ENCODE assay signal across 8 cellular contexts in the genomic region with DNA sequence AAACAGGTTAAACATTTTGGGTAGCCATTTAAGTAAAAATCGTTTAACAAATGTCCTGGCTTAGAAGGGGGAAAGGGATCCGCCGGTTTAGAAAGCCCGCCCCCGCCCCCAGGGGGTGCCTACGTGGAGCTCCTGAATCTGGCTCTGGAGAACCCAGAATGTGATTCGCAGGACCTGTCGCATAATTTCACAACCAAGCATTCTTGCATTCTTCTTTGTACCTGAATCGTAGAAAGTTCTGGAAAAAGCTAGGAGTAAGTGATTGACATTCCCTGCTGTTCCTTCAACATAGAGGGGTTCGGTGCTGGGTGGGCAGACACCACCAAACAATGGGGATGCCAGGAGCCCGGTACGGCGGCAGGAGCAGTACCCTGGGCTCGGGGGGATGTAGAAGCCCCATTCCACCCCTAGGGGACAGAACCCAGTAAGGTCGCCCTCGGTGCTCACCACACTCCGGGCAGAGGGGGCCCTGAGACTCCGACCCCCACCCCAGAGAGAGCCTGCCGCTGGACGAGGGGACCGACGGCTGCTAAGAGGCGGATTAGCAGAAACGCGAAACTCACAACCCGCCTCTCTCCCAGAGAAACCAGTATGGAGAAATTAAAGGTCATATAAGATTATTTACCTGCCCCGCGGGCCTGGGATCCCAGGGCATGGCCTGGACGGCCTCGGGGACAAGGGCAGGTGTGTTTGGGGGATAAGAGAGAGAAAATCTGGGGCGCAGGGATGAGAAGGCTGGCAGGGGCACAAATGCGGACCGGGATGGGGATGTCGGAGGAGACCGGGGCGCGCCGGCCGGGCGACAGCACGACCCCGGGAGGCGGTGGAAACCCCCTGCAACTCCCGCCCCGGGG. TPM values are rescaled to one million over a fixed set of nuclear protein-coding genes. Genes with fewer than 3 reads are reported as not detected.
DNase-seq lines count a peak whose midpoint lies in the region; ATAC-seq and TF ChIP-seq lines count a peak whose summit lies in the region.

No MANE protein-coding gene starts in this region.

- WGBS in neuronal stem cell (ENCODE audit: extremely low coverage in 2 of 2, insufficient read length in 2 of 2, insufficient replicate concordance in 1 of 2), 2 donors: no CpG with 5 or more reads among the region's 45 CpGs

- H3K4me3 ChIP-seq in HUES6 (ENCODE audit: low read depth, low read length): peak overlapping the region; percentile 77
- peak overlapping the region; percentile 74 for H3K4me3 ChIP-seq in fibroblast of the aortic adventitia (ENCODE audit: low read depth, low read length)
- peak overlapping the region; percentile 86 to 89 for H3K4me3 ChIP-seq in neuronal stem cell (ENCODE audit: low read length in 2 of 2)

- peak overlapping the region; percentile 94 for H3K18ac ChIP-seq in neuronal stem cell (ENCODE audit: low read length)

- peak overlapping the region; percentile 73 for H3K27ac ChIP-seq in HUES6 (ENCODE audit: low read depth, low read length)
- H3K27ac ChIP-seq in neuronal stem cell (replicated peaks; ENCODE audit: low read length): peak overlapping the region; percentile 84

- peak overlapping the region; percentile 64 for H3K4me2 ChIP-seq in neuronal stem cell (ENCODE audit: insufficient read depth, low read length, poor library complexity, severe bottlenecking)

- H2BK12ac ChIP-seq in neuronal stem cell (ENCODE audit: low read length): no peak overlapping the region

- H2BK15ac ChIP-seq in neuronal stem cell (ENCODE audit: low read length): no peak overlapping the region

- peak overlapping the region; percentile 79 for H3K9ac ChIP-seq in HUES6 (ENCODE audit: low read length)
- H3K9ac ChIP-seq in neuronal stem cell (ENCODE audit: low read depth, low read length, poor library complexity): peak overlapping the region; percentile 61

- H3K4me1 ChIP-seq in HUES6 (ENCODE audit: control insufficient read depth, insufficient read depth, low read length) (peaks cover 30% of the 10 kb centered on the region), neuronal stem cell (ENCODE audit: control insufficient read depth in 2 of 2, insufficient read depth in 1 of 2, low read depth in 1 of 2, low read length in 2 of 2) (peaks cover 16% of the 10 kb centered on the region in 2 donors)

- no peak overlapping the region for H3K4ac ChIP-seq in neuronal stem cell (ENCODE audit: low read length)

- H3K14ac ChIP-seq in neuronal stem cell (ENCODE audit: low read length): no peak overlapping the region

- H3K9me3 ChIP-seq in HUES6 (ENCODE audit: control insufficient read depth, insufficient read depth, low read depth, low read length) (no peaks in the 10 kb centered on the region), neuronal stem cell (replicated peaks in 1 of 2; ENCODE audit: control insufficient read depth in 2 of 2, insufficient read depth in 1 of 2, low read depth in 1 of 2, low read length in 2 of 2) (peaks cover 0 to 18% of the 10 kb centered on the region in 2 donors)

- peak; percentile 25 for TF ChIP-seq CTCF in fibroblast of the aortic adventitia (IDR thresholded peaks at IDR 0.05; ENCODE audit: insufficient read depth, low read length)

- H3K23ac ChIP-seq in neuronal stem cell (ENCODE audit: low read depth, low read length, poor library complexity): no peak overlapping the region

- no peak overlapping the region for H4K91ac ChIP-seq in neuronal stem cell (ENCODE audit: low read depth, low read length, poor library complexity)

- H2AFZ ChIP-seq in neuronal stem cell (ENCODE audit: low read length): peak overlapping the region; percentile 96

- DNase-seq in NCI-H524 (lab: John Stamatoyannopoulos, UW) (peak; percentile 33 to 58), NCI-H524 treated with DMSO at 0.1 percent for 48 hours (lab: John Stamatoyannopoulos, UW) (no peak), fibroblast of the aortic adventitia (ENCODE audit: low read depth) (no peak), neuronal stem cell (ENCODE audit: low spot score) (peak; percentile 58), GOT3 (lab: John Stamatoyannopoulos, UW) (no peak)
- peak; percentile 2 for DNase-seq in activated CD4-positive, alpha-beta T cell treated with anti-CD3 and anti-CD28 coated beads, Interleukin-2, amount 50 U/mL, for 1 hour

- H3K36me3 ChIP-seq in HUES6 (ENCODE audit: control insufficient read depth, insufficient read depth, low read length): no peaks in the 10 kb centered on the region
- H3K36me3 ChIP-seq in neuronal stem cell (replicated peaks in 1 of 2; ENCODE audit: control insufficient read depth in 2 of 2, insufficient read depth in 2 of 2, low read length in 2 of 2): peaks cover 2 to 24% of the 10 kb centered on the region in 2 donors

- peak; percentile 38 for ATAC-seq in GM21619 (IDR thresholded peaks at IDR 0.05; ENCODE audit: unreplicated experiment)

- H3K79me1 ChIP-seq in neuronal stem cell (ENCODE audit: low read depth, low read length): peaks cover 6% of the 10 kb centered on the region

- H2BK5ac ChIP-seq in neuronal stem cell (ENCODE audit: low read length): peak overlapping the region; percentile 89

- H3K27me3 ChIP-seq in HUES6 (ENCODE audit: control insufficient read depth, insufficient read depth, low read length): no peaks in the 10 kb centered on the region
- no peaks in the 10 kb centered on the region for H3K27me3 ChIP-seq in neuronal stem cell (ENCODE audit: control insufficient read depth in 3 of 3, insufficient read depth in 3 of 3, low read depth in 1 of 3, low read length in 3 of 3)

- H2BK120ac ChIP-seq in neuronal stem cell (ENCODE audit: low read depth, low read length): no peak overlapping the region

- H2AK5ac ChIP-seq in neuronal stem cell (ENCODE audit: low read depth, low read length): no peak overlapping the region

- no peak overlapping the region for H4K8ac ChIP-seq in neuronal stem cell (ENCODE audit: low read depth, low read length)

RNA-seq across cellular contexts. Expression of gene CSRP2, which starts 0.5 kb away (rescaled TPM):
- 6.1 and 26.7 TPM in 2 replicates for total RNA-seq in fibroblast of the aortic adventitia (ENCODE audit: low replicate concordance)
- 288 TPM for polyA plus RNA-seq in neuronal stem cell (2013, experiment 1 of 2)
- 282 TPM for polyA plus RNA-seq in neuronal stem cell (2013, experiment 2 of 2)

Comparison
In these comparisons a context has a peak if more than half of its experiments do, and no peak if none do; other contexts are left out.
1. DNase-seq: peak in NCI-H524 (2 of 2), activated CD4-positive, alpha-beta T cell treated with anti-CD3 and anti-CD28 coated beads, Interleukin-2, amount 50 U/mL, for 1 hour (single experiment) and neuronal stem cell (single experiment); none in NCI-H524 treated with DMSO at 0.1 percent for 48 hours (single experiment), fibroblast of the aortic adventitia (single experiment) and GOT3 (single experiment).
2. Peak in every context shown above with its lines, with median percentiles within 50 percentile points of each other: H3K4me3 ChIP-seq.